ENCODE assay signal across 8 cellular contexts in genomic region chr6:42402184-42402583, GRCh38. TPM values are rescaled to one million over a fixed set of nuclear protein-coding genes. Genes with fewer than 3 reads are reported as not detected.
DNase-seq lines count a peak whose midpoint lies in the region; ATAC-seq and TF ChIP-seq lines count a peak whose summit lies in the region.

No MANE protein-coding gene starts in this region.

- TF ChIP-seq CTCF in psoas muscle (IDR thresholded peaks at IDR 0.05) = no peak
- no peak for TF ChIP-seq CTCF in brain microvascular endothelial cell (IDR thresholded peaks at IDR 0.05; ENCODE audit: low read depth, low read length, missing control alignments)

- no peaks in the 10 kb centered on the region for H3K36me3 ChIP-seq in psoas muscle (ENCODE audit: insufficient read depth in 1 of 2, low read depth in 1 of 2)
- no peaks in the 10 kb centered on the region for H3K36me3 ChIP-seq in brain microvascular endothelial cell (replicated peaks)

- CTCF ChIA-PET in HEK293T (lab: Yijun Ruan, JAX) = interaction anchor here (1.2 to 1.3 kb wide), 2 partner anchors 142 to 146 kb away, joined by 4 read pairs; no protein-coding TSS in a partner anchor

- intact Hi-C loops in psoas muscle (cut with DNase I) = no loop called here

- peaks cover 0 to 5% (median 4%) of the 10 kb centered on the region in 3 donors for H3K36me3 Mint-ChIP-seq in immature natural killer cell

- H3K27me3 ChIP-seq in psoas muscle (ENCODE audit: insufficient read depth in 3 of 3, low read length in 2 of 3) (no peaks in the 10 kb centered on the region), brain microvascular endothelial cell (replicated peaks) (no peaks in the 10 kb centered on the region)

- 77 to 85% (median 81%) methylated on average over 5 of the region's 5 CpGs for WGBS in psoas muscle, 3 donors

- in situ Hi-C loops in brain microvascular endothelial cell (cut with HindIII; ENCODE audit: low pct_ligation_motif_present, low sequenced_read_pairs) = no loop called here

- DNase-seq in activated CD4-positive, alpha-beta T cell treated with anti-CD3 and anti-CD28 coated beads, Interleukin-2, amount 50 U/mL, for 4 hours = peak; percentile 47 to 52
- DNase-seq in immature natural killer cell = peak in 2 of 3 donors; percentile 8 to 20
- DNase-seq in HEK293T (ENCODE audit: extremely low spot score) = no peak
- DNase-seq in psoas muscle = no peak
- DNase-seq in brain microvascular endothelial cell = no peak

- peak overlapping the region in 3 of 5 donors; percentile 22 to 70 (median 34) for H3K4me3 Mint-ChIP-seq in immature natural killer cell

- no peaks in the 10 kb centered on the region for H3K9me3 ChIP-seq in psoas muscle

- H3K4me3 ChIP-seq in psoas muscle (no peak overlapping the region), brain microvascular endothelial cell (ENCODE audit: low read depth, low read length) (no peak overlapping the region)

- POLR2A ChIA-PET in HEK293T (lab: Yijun Ruan, JAX) = no interaction called here

- peaks cover 59 to 88% of the 10 kb centered on the region in 2 donors for H3K4me1 Mint-ChIP-seq in immature natural killer cell

- H3K27ac Mint-ChIP-seq in immature natural killer cell = peak overlapping the region in 4 of 6 donors; percentile 8 to 70 (median 58)

- peaks cover 0 to 2% (median 1%) of the 10 kb centered on the region in 3 donors for H3K27me3 Mint-ChIP-seq in immature natural killer cell (ENCODE audit: low read depth in 3 of 3)

- ATAC-seq in GM18861 (IDR thresholded peaks at IDR 0.05; ENCODE audit: unreplicated experiment) (peak; percentile 89), HG03039 (IDR thresholded peaks at IDR 0.05; ENCODE audit: unreplicated experiment) (peak; percentile 60), HG03196 (IDR thresholded peaks at IDR 0.05; ENCODE audit: unreplicated experiment) (no peak), psoas muscle (no peak)

- no peaks in the 10 kb centered on the region for H3K9me3 Mint-ChIP-seq in immature natural killer cell

- H3K27ac ChIP-seq in psoas muscle (no peak overlapping the region), brain microvascular endothelial cell (no peak overlapping the region)

- no peaks in the 10 kb centered on the region for H3K4me1 ChIP-seq in psoas muscle

TF ChIP-seq in HEK293T, 16 proteins besides CTCF, POLR2A, EP300 and RAD21:
- TF ChIP-seq ARNT (IDR thresholded peaks at IDR 0.05) = no peak
- no peak for TF ChIP-seq ZNF384 (IDR thresholded peaks at IDR 0.05)
- TF ChIP-seq CTBP1 (IDR thresholded peaks at IDR 0.05; ENCODE audit: borderline replicate concordance) = no peak

RNA-seq across cellular contexts. Expression of gene TRERF1, which starts 49.5 kb away (rescaled TPM):
- polyA plus RNA-seq in immature natural killer cell (1 to 10 TPM; 1.5 to 8.8 (median 2.1) TPM), psoas muscle (under 1 TPM; 0.21 to 0.44 (median 0.33) TPM)
- total RNA-seq in psoas muscle = under 1 TPM; 0.34 to 0.99 (median 0.62) TPM

Comparison
In these comparisons a context has a peak if more than half of its experiments do, and no peak if none do; other contexts are left out.
1. ATAC-seq: peak in GM18861 (single experiment) and HG03039 (single experiment); none in HG03196 (single experiment) and psoas muscle (0 of 4).
2. DNase-seq: peak in activated CD4-positive, alpha-beta T cell treated with anti-CD3 and anti-CD28 coated beads, Interleukin-2, amount 50 U/mL, for 4 hours (2 of 2) and immature natural killer cell (2 of 3); none in HEK293T (single experiment), psoas muscle (0 of 2) and brain microvascular endothelial cell (single experiment).